ENCODE assay signal across 8 cellular contexts in the genomic region with DNA sequence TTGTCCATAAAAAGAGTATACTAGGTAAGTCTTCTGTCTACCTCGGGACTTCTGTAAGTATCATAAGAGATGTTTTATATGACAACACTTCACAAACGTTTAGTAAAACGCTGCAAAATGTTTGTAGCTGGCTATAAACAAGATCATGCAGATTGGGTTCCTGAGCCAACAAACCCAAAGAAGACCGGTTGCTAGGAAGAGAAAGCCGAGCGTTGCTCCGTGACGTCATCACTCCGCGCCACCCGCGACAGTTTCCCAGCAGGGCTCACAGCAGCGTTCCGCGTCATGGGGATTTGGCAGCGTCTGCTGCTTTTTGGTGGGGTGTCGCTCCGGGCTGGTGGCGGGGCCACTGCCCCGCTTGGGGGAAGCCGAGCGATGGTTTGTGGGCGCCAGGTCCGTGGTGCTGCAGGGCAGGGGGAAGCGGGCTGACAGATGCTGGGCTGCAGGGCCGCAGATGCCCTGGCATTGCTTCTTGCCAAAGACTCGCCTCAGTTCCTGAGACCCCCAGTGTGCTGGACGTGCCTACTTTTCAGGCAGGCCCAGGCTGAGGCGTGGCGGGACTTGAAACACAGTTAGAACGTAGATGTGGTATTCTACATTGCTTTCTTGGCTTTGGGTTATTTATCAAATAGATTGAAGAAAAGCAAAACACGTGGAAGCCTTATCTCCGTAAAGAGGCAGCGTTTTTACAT. TPM values are rescaled to one million over a fixed set of nuclear protein-coding genes. Genes with fewer than 3 reads are reported as not detected.
DNase-seq lines count a peak whose midpoint lies in the region; ATAC-seq, FAIRE-seq and TF ChIP-seq lines count a peak whose summit lies in the region.

A gene with protein sequence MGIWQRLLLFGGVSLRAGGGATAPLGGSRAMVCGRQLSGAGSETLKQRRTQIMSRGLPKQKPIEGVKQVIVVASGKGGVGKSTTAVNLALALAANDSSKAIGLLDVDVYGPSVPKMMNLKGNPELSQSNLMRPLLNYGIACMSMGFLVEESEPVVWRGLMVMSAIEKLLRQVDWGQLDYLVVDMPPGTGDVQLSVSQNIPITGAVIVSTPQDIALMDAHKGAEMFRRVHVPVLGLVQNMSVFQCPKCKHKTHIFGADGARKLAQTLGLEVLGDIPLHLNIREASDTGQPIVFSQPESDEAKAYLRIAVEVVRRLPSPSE (plus strand): TSS at position 250 of the 692 bp plus-strand sequence. CDS start 36 bp downstream, at position 286.

- H3K36me3 ChIP-seq in prostate gland (no peaks in the 10 kb centered on the region), urinary bladder (ENCODE audit: insufficient read depth) (no peaks in the 10 kb centered on the region)

- no peaks in the 10 kb centered on the region for H3K9me3 ChIP-seq in prostate gland

- H3K4me3 ChIP-seq in prostate gland (peak within 1 kb of the TSS; percentile 75 to 85), urinary bladder (ENCODE audit: low read depth, low read length) (peak within 1 kb of the TSS; percentile 62)

- FAIRE-seq in GM12892 (lab: Jason Lieb, UNC): peak; percentile 99

- DNase-seq in GM12892 (ENCODE audit: insufficient read length) (peak; percentile 79), NCI-H146 (lab: John Stamatoyannopoulos, UW) (peak; percentile 77), T-helper 1 cell (peak; percentile 92 to 97 (median 95)), amniotic stem cell (lab: John Stamatoyannopoulos, UW) (peak; percentile 73), left ventricle myocardium superior (peak; percentile 98), prostate gland (ENCODE audit: low spot score) (peak; percentile 90)

- H3K27me3 ChIP-seq in prostate gland (replicated peaks; ENCODE audit: insufficient read depth): no peaks in the 10 kb centered on the region

- peak; percentile 89; the same call in 1 of the 2 replicates for TF ChIP-seq POLR2A in GM12892 (IDR thresholded peaks at IDR 0.05; ENCODE audit: low read depth, low read length)
- TF ChIP-seq POLR2A in prostate gland (IDR thresholded peaks at IDR 0.05): no peak

- peak within 1 kb of the TSS; percentile 63 to 64 for H3K27ac ChIP-seq in prostate gland
- H3K27ac ChIP-seq in urinary bladder (ENCODE audit: low read depth): peak within 1 kb of the TSS; percentile 83

- intact Hi-C loops in left ventricle myocardium superior (cut with micrococcal nuclease) (no loop called here), prostate gland (cut with DNase I) (no loop called here)

- peak; percentile 98 for ATAC-seq in HG02852 (IDR thresholded peaks at IDR 0.05; ENCODE audit: unreplicated experiment)
- ATAC-seq in left ventricle myocardium superior: peak; percentile 98

- no peak for TF ChIP-seq CTCF in prostate gland (IDR thresholded peaks at IDR 0.05)

- under 1% methylated on average over 34 of the region's 34 CpGs for WGBS in prostate gland
- under 1% methylated on average over 34 of the region's 34 CpGs for WGBS in urinary bladder

- H3K4me1 ChIP-seq in prostate gland (replicated peaks) (no peaks in the 10 kb centered on the region), urinary bladder (ENCODE audit: insufficient read depth) (no peaks in the 10 kb centered on the region)

RNA-seq across cellular contexts. Expression of the gene that starts here (rescaled TPM):
- 9.9 TPM for polyA plus RNA-seq in GM12892 (2012; ENCODE audit: missing spikeins)
- total RNA-seq in left ventricle myocardium superior (32.6 TPM), prostate gland (10 to 100 TPM in 1 of 2 donors, 1 to 10 TPM in 1; 6.5 to 12.1 TPM), urinary bladder (24.6 TPM)
- polyA plus RNA-seq in urinary bladder: 7.2 TPM

Comparison
In these comparisons a context has a peak if more than half of its experiments do, and no peak if none do; other contexts are left out.
1. Peak in every context shown above with its lines: DNase-seq, ATAC-seq, H3K4me3 ChIP-seq and H3K27ac ChIP-seq.